13 cellular contexts compared by ENCODE assay signal in genomic region chr2:190538201-190538600, GRCh38. TPM values are rescaled to one million over a fixed set of nuclear protein-coding genes. Genes with fewer than 3 reads are reported as not detected.
DNase-seq lines count a peak whose midpoint lies in the region; ATAC-seq and TF ChIP-seq lines count a peak whose summit lies in the region.
"Had no signal": no experiment of that assay in that cellular context is flagged by ENCODE, and none has a peak within 500 bp of the region (broad histone marks: within the 10 kb centered on the region; RNA-seq: fewer than 3 reads in every experiment).

No MANE protein-coding gene starts in this region.

- H3K36me3 ChIP-seq in CD4-positive, alpha-beta memory T cell (ENCODE audit: insufficient read depth, low read length): no peaks in the 10 kb centered on the region
- H3K36me3 ChIP-seq in iPS-20b (ENCODE audit: insufficient read depth, low read depth, low read length) (peaks cover 5% of the 10 kb centered on the region; the same call in 1 of the 2 replicates), A673 (ENCODE audit: insufficient read depth, low read length, poor library complexity, severe bottlenecking) (no peaks in the 10 kb centered on the region)

- ATAC-seq in T-helper 17 cell (no peak), GM21737 (IDR thresholded peaks at IDR 0.05; ENCODE audit: unreplicated experiment) (no peak)
- no peak for ATAC-seq in naive thymus-derived CD8-positive, alpha-beta T cell
- ATAC-seq: A549 had no signal

- peaks cover 37 to 44% of the 10 kb centered on the region in 2 donors for H3K36me3 Mint-ChIP-seq in CD4-positive, alpha-beta memory T cell
- H3K36me3 Mint-ChIP-seq in T-helper 17 cell (ENCODE audit: low read depth): peaks cover 4% of the 10 kb centered on the region
- H3K36me3 Mint-ChIP-seq in naive thymus-derived CD8-positive, alpha-beta T cell: peaks cover 13 to 53% (median 50%) of the 10 kb centered on the region in 3 donors

- H3K27me3 Mint-ChIP-seq in CD4-positive, alpha-beta memory T cell: no peaks in the 10 kb centered on the region
- H3K27me3 Mint-ChIP-seq in T-helper 17 cell: no peaks in the 10 kb centered on the region
- no peaks in the 10 kb centered on the region for H3K27me3 Mint-ChIP-seq in naive thymus-derived CD8-positive, alpha-beta T cell

- peak overlapping the region in 5 of 7 donors; percentile 20 to 88 (median 77) for H3K27ac Mint-ChIP-seq in CD4-positive, alpha-beta memory T cell
- peak overlapping the region; percentile 3 for H3K27ac Mint-ChIP-seq in T-helper 17 cell
- H3K27ac Mint-ChIP-seq in naive thymus-derived CD8-positive, alpha-beta T cell: peak overlapping the region in 6 of 10 donors; percentile 19 to 87 (median 64)

- H3K9ac ChIP-seq in iPS-20b (ENCODE audit: low read depth, low read length): no peak overlapping the region
- H3K9ac ChIP-seq: BLaER1, GM23248 had no signal

- TF ChIP-seq CTCF in A673 (conservative IDR thresholded peaks at IDR 0.05; ENCODE audit: low read depth, low read length): no peak

- no peaks in the 10 kb centered on the region for H3K27me3 ChIP-seq in CD4-positive, alpha-beta memory T cell (ENCODE audit: insufficient read depth, low read length)
- no peaks in the 10 kb centered on the region for H3K27me3 ChIP-seq in iPS-20b (ENCODE audit: insufficient read depth, low read length)
- H3K27me3 ChIP-seq in A673 (replicated peaks; ENCODE audit: insufficient read depth, low read depth, low read length, poor library complexity): no peaks in the 10 kb centered on the region
- H3K27me3 ChIP-seq: BLaER1 had no signal

- no TSS peak for BruUV-seq in A673 (replicated peaks; lab: Mats Ljungman, UMichigan)

- H3K4me1 Mint-ChIP-seq in CD4-positive, alpha-beta memory T cell: peaks cover 20 to 31% (median 27%) of the 10 kb centered on the region in 4 donors
- peaks cover 13% of the 10 kb centered on the region for H3K4me1 Mint-ChIP-seq in T-helper 17 cell
- peaks cover 8 to 22% (median 19%) of the 10 kb centered on the region in 4 donors for H3K4me1 Mint-ChIP-seq in naive thymus-derived CD8-positive, alpha-beta T cell

- POLR2A ChIA-PET in CD4-positive, alpha-beta memory T cell (lab: Charles Lee; ENCODE audit: partially characterized antibody): no interaction called here
- POLR2A ChIA-PET in naive thymus-derived CD8-positive, alpha-beta T cell (lab: Charles Lee): interaction anchor here (0.8 to 1.2 kb wide), 3 partner anchors 22 to 344 kb away, joined by 3 to 5 read pairs (median 3); no protein-coding TSS in a partner anchor
- POLR2A ChIA-PET in A673 (lab: Charles Lee; ENCODE audit: low non-redundant PET): no interaction called here

- peaks cover 11% of the 10 kb centered on the region for H3K4me1 ChIP-seq in CD4-positive, alpha-beta memory T cell (ENCODE audit: insufficient read depth, low read length)
- H3K4me1 ChIP-seq in iPS-20b (ENCODE audit: insufficient read depth, low read length) (peaks cover 16% of the 10 kb centered on the region; the same call in 1 of the 2 replicates), A673 (ENCODE audit: insufficient read depth, low read length, poor library complexity, severe bottlenecking) (peaks cover 2% of the 10 kb centered on the region)

- no peak for DNase-seq in CD4-positive, alpha-beta memory T cell
- no peak for DNase-seq in T-helper 17 cell
- DNase-seq in naive thymus-derived CD8-positive, alpha-beta T cell: no peak
- no peak for DNase-seq in A673 (ENCODE audit: low spot score)
- DNase-seq in D341Med (ENCODE audit: low spot score): no peak
- no peak for DNase-seq in NCI-H2171 (lab: John Stamatoyannopoulos, UW)
- DNase-seq: COR-L47, KBM-7 had no signal

- H3K4me3 ChIP-seq in CD4-positive, alpha-beta memory T cell (ENCODE audit: low read length in 2 of 2): no peak overlapping the region
- H3K4me3 ChIP-seq in iPS-20b (ENCODE audit: low read length): peak overlapping the region; percentile 11; the same call in 1 of the 2 replicates
- H3K4me3 ChIP-seq in A673 (ENCODE audit: low read depth, low read length, poor library complexity, severe bottlenecking): no peak overlapping the region
- H3K4me3 ChIP-seq: A549, BLaER1, GM23248 had no signal

- CTCF ChIA-PET in CD4-positive, alpha-beta memory T cell (lab: Charles Lee; ENCODE audit: partially characterized antibody): interaction anchor here (1.5 kb wide), 1 partner anchor 58 kb away, joined by 3 read pairs; no protein-coding TSS in a partner anchor
- CTCF ChIA-PET in A673 (lab: Charles Lee): no interaction called here

- no peak overlapping the region for H3K4me3 Mint-ChIP-seq in CD4-positive, alpha-beta memory T cell
- H3K4me3 Mint-ChIP-seq in T-helper 17 cell: no peak overlapping the region
- H3K4me3 Mint-ChIP-seq in naive thymus-derived CD8-positive, alpha-beta T cell: no peak overlapping the region

- intact Hi-C loops in CD4-positive, alpha-beta memory T cell (cut with micrococcal nuclease): loop anchor here (10.0 kb wide), 1 partner anchor 753 kb away; the partner anchor contains the start of genes ORMDL1 and PMS1
- intact Hi-C loops in A673 (cut with micrococcal nuclease; ENCODE audit: unreplicated experiment): no loop called here

- peaks cover 0 to 10% of the 10 kb centered on the region in 2 donors for H3K9me3 ChIP-seq in CD4-positive, alpha-beta memory T cell (ENCODE audit: control insufficient read depth in 1 of 2, low read length in 2 of 2)
- H3K9me3 ChIP-seq in T-helper 17 cell (ENCODE audit: control insufficient read depth, low read length, poor library complexity, severe bottlenecking) (peaks cover 5% of the 10 kb centered on the region), iPS-20b (ENCODE audit: insufficient read depth, low read depth, low read length) (peaks cover 34% of the 10 kb centered on the region), A673 (ENCODE audit: low read depth, low read length, poor library complexity, severe bottlenecking) (peaks cover 25% of the 10 kb centered on the region)

- peaks cover 0 to 62% (median 45%) of the 10 kb centered on the region in 8 donors for H3K9me3 Mint-ChIP-seq in CD4-positive, alpha-beta memory T cell
- H3K9me3 Mint-ChIP-seq in naive thymus-derived CD8-positive, alpha-beta T cell: peaks cover 22 to 65% (median 55%) of the 10 kb centered on the region in 9 donors

- no peak overlapping the region for H3K27ac ChIP-seq in CD4-positive, alpha-beta memory T cell (ENCODE audit: low read depth, low read length)
- H3K27ac ChIP-seq in iPS-20b (ENCODE audit: low read length): no peak overlapping the region
- no peak overlapping the region for H3K27ac ChIP-seq in A673 (ENCODE audit: low read depth, low read length, poor library complexity, severe bottlenecking)
- H3K27ac ChIP-seq: A549, BLaER1, GM23248 had no signal

RNA-seq across cellular contexts. Expression of gene NEMP2, which starts 3.7 kb away (rescaled TPM):
- 10 to 100 TPM; 20.7 to 21.2 TPM for total RNA-seq in CD4-positive, alpha-beta memory T cell
- polyA plus RNA-seq in CD4-positive, alpha-beta memory T cell: 10 to 100 TPM; 10.9 to 11.9 TPM
- 10 to 100 TPM; 12.7 to 15.1 TPM for total RNA-seq in T-helper 17 cell
- 10 to 100 TPM; 23.4 TPM for total RNA-seq in naive thymus-derived CD8-positive, alpha-beta T cell
- polyA plus RNA-seq in naive thymus-derived CD8-positive, alpha-beta T cell: 10 to 100 TPM; 10.0 to 13.4 (median 12.1) TPM
- total RNA-seq in A673 (2021): 12.6 and 13.9 TPM in 2 replicates

Comparison
In these comparisons a context has a peak if more than half of its experiments do, and no peak if none do; other contexts are left out.
1. H3K27ac Mint-ChIP-seq: peak in every context shown above with its lines; median percentile 77 in CD4-positive, alpha-beta memory T cell; 64 in naive thymus-derived CD8-positive, alpha-beta T cell; 3 in T-helper 17 cell.